ENCODE assay signal across 8 cellular contexts in genomic region chr16:50747206-50747956, GRCh38. TPM values are rescaled to one million over a fixed set of nuclear protein-coding genes. Genes with fewer than 3 reads are reported as not detected.
DNase-seq lines count a peak whose midpoint lies in the region; ATAC-seq and TF ChIP-seq lines count a peak whose summit lies in the region.

No MANE protein-coding gene starts in this region.

- no peaks in the 10 kb centered on the region for H3K27me3 ChIP-seq in BE2C
- H3K27me3 ChIP-seq in gastrocnemius medialis = no peaks in the 10 kb centered on the region

- H3K9me3 ChIP-seq in BE2C (no peaks in the 10 kb centered on the region), gastrocnemius medialis (no peaks in the 10 kb centered on the region)

- no peak for TF ChIP-seq POLR2A in gastrocnemius medialis (IDR thresholded peaks at IDR 0.05)

- H3K36me3 ChIP-seq in BE2C (no peaks in the 10 kb centered on the region), gastrocnemius medialis (peaks cover 0 to 22% of the 10 kb centered on the region in 2 donors)

- TF ChIP-seq CTCF in BE2C (IDR thresholded peaks at IDR 0.05; ENCODE audit: low read depth, low read length) (peak; percentile 36), gastrocnemius medialis (IDR thresholded peaks at IDR 0.05 in 4 of 5, conservative IDR thresholded peaks at IDR 0.05 in 1 of 5) (peak in 4 of 5 experiments; percentile 33 to 45 (median 40))

- no peak overlapping the region for H3K4me3 ChIP-seq in BE2C (ENCODE audit: low read depth, low read length)
- no peak overlapping the region for H3K4me3 ChIP-seq in gastrocnemius medialis

- DNase-seq in BE2C = no peak
- DNase-seq in SKM-1 treated with dmso at 0.1 percent for 144 hours (lab: John Stamatoyannopoulos, UW; ENCODE audit: unreplicated experiment) = peak; percentile 53
- peak; percentile 48 for DNase-seq in fibroblast of peridontal ligament (ENCODE audit: extremely low read depth)
- DNase-seq in gastrocnemius medialis = no peak
- no peak for DNase-seq in epidermal melanocyte (ENCODE audit: insufficient read length, low spot score)

- in situ Hi-C loops in gastrocnemius medialis (cut with MboI; ENCODE audit: low sequenced_read_pairs in 4 of 4) = loop anchor here in 1 of 4 donors (5.0 kb wide), 1 partner anchor 50 kb away; no protein-coding TSS in a partner anchor

- H3K27ac ChIP-seq in gastrocnemius medialis = peak overlapping the region in 3 of 4 donors; percentile 36 to 99 (median 53)

- intact Hi-C loops in gastrocnemius medialis (cut with DNase I; ENCODE audit: low total_unique reads) = loop anchor here (10.0 kb wide), 1 partner anchor 683 kb away; the partner anchor contains the start of gene HEATR3

- no peaks in the 10 kb centered on the region for H3K4me1 ChIP-seq in BE2C
- H3K4me1 ChIP-seq in gastrocnemius medialis = peaks cover 48 to 69% of the 10 kb centered on the region in 2 donors

- ATAC-seq in GM18502 (IDR thresholded peaks at IDR 0.05; ENCODE audit: poor library complexity, unreplicated experiment) (peak; percentile 62), HG03342 (IDR thresholded peaks at IDR 0.05; ENCODE audit: unreplicated experiment) (peak; percentile 49), gastrocnemius medialis (peak; percentile 34 to 68), GM19324 (IDR thresholded peaks at IDR 0.05; ENCODE audit: low FRiP score, unreplicated experiment) (no peak)

RNA-seq across cellular contexts. Expression of gene CYLD, which starts 5.5 kb away (rescaled TPM):
- 13.3 TPM for polyA plus RNA-seq in BE2C (2012; ENCODE audit: insufficient read depth, insufficient read length, low read depth)
- 100 to 1,000 TPM in 3 of 4 donors, 10 to 100 TPM in 1; 49.2 to 177 (median 135) TPM for total RNA-seq in gastrocnemius medialis

RNA-seq across cellular contexts. Expression of gene NOD2, which starts 54.0 kb away (rescaled TPM):
- not detected for polyA plus RNA-seq in BE2C (2012; ENCODE audit: insufficient read depth, insufficient read length, low read depth)
- total RNA-seq in gastrocnemius medialis = 1 to 10 TPM in 3 of 4 donors, under 1 TPM in 1; 0.27 to 2.1 (median 1.7) TPM

Comparison
In these comparisons a context has a peak if more than half of its experiments do, and no peak if none do; other contexts are left out.
1. DNase-seq: peak in SKM-1 treated with dmso at 0.1 percent for 144 hours (single experiment) and fibroblast of peridontal ligament (single experiment); none in BE2C (single experiment), gastrocnemius medialis (0 of 2) and epidermal melanocyte (single experiment).